ENCODE assay signal across 16 cellular contexts in genomic region chr19:39385629-39386411, GRCh38. TPM values are rescaled to one million over a fixed set of nuclear protein-coding genes. Genes with fewer than 3 reads are reported as not detected.
DNase-seq lines count a peak whose midpoint lies in the region; ATAC-seq and TF ChIP-seq lines count a peak whose summit lies in the region.
"Had no signal": no experiment of that assay in that cellular context is flagged by ENCODE, and none has a peak within 500 bp of the region (broad histone marks: within the 10 kb centered on the region; RNA-seq: fewer than 3 reads in every experiment).

No MANE protein-coding gene starts in this region.

- no peaks in the 10 kb centered on the region for H3K27me3 ChIP-seq in mesendoderm (ENCODE audit: insufficient read depth, low read length, poor library complexity)

- H3K18ac ChIP-seq in mesendoderm (ENCODE audit: low read length): no peak overlapping the region

- peaks cover 22 to 28% of the 10 kb centered on the region in 2 donors for H3K4me1 Mint-ChIP-seq in natural killer cell treated with Interleukin-12 subunit alpha and Interleukin-12 subunit beta and Interleukin-15 and Interleukin-18, amount 100 ng/mL, for 72 hours (ENCODE audit: low read depth in 2 of 2)
- H3K4me1 Mint-ChIP-seq in natural killer cell: peaks cover 7 to 30% of the 10 kb centered on the region in 2 donors
- peaks cover 14% of the 10 kb centered on the region for H3K4me1 Mint-ChIP-seq in activated CD4-positive, alpha-beta memory T cell treated with anti-CD3 and anti-CD28 coated beads for 36 hours (ENCODE audit: low read depth)

- CTCF ChIA-PET in activated CD4-positive, alpha-beta memory T cell treated with anti-CD3 and anti-CD28 coated beads for 36 hours (lab: Charles Lee): no interaction called here

- no peak for ATAC-seq in natural killer cell treated with Interleukin-12 subunit alpha and Interleukin-12 subunit beta and Interleukin-15 and Interleukin-18, amount 100 ng/mL, for 72 hours
- ATAC-seq in natural killer cell (no peak), esophagus mucosa (no peak), GM21515 (IDR thresholded peaks at IDR 0.05; ENCODE audit: unreplicated experiment) (no peak), HG03159 (IDR thresholded peaks at IDR 0.05; ENCODE audit: unreplicated experiment) (no peak)

- no peak overlapping the region for H4K5ac ChIP-seq in mesendoderm (ENCODE audit: low read length)

- no peak overlapping the region for H3K56ac ChIP-seq in mesendoderm (ENCODE audit: low read length)

- no peaks in the 10 kb centered on the region for H3K27me3 Mint-ChIP-seq in natural killer cell treated with Interleukin-12 subunit alpha and Interleukin-12 subunit beta and Interleukin-15 and Interleukin-18, amount 100 ng/mL, for 72 hours
- H3K27me3 Mint-ChIP-seq in natural killer cell (ENCODE audit: low read depth in 2 of 2): no peaks in the 10 kb centered on the region
- H3K27me3 Mint-ChIP-seq in activated CD4-positive, alpha-beta memory T cell treated with anti-CD3 and anti-CD28 coated beads for 36 hours: no peaks in the 10 kb centered on the region

- H3K36me3 ChIP-seq in mesendoderm (ENCODE audit: control insufficient read depth, insufficient read depth, low read length): peaks cover 11% of the 10 kb centered on the region

- no peak overlapping the region for H2BK15ac ChIP-seq in mesendoderm (replicated peaks; ENCODE audit: low read depth)

- DNase-seq in natural killer cell treated with Interleukin-12 subunit alpha and Interleukin-12 subunit beta and Interleukin-15 and Interleukin-18, amount 100 ng/mL, for 72 hours (ENCODE audit: low spot score): no peak
- DNase-seq in natural killer cell (no peak), mesendoderm (peak; percentile 50), DMS79 (lab: John Stamatoyannopoulos, UW) (no peak)
- DNase-seq in activated CD4-positive, alpha-beta memory T cell treated with anti-CD3 and anti-CD28 coated beads for 36 hours: no peak
- DNase-seq: activated T-cell treated with anti-CD3 and anti-CD28 coated beads, Interleukin-2, amount 50 U/mL, for 48 hours; AML-193; DND-41; foreskin melanocyte; NCI-H1930; NCI-H69 had no signal

- no peak overlapping the region for H4K8ac ChIP-seq in mesendoderm (ENCODE audit: low read depth, low read length)

- POLR2A ChIA-PET in activated CD4-positive, alpha-beta memory T cell treated with anti-CD3 and anti-CD28 coated beads for 36 hours (lab: Charles Lee): no interaction called here

- peak overlapping the region; percentile 36 to 54 for H3K27ac Mint-ChIP-seq in natural killer cell treated with Interleukin-12 subunit alpha and Interleukin-12 subunit beta and Interleukin-15 and Interleukin-18, amount 100 ng/mL, for 72 hours
- peak overlapping the region in 1 of 2 donors; percentile 65 for H3K27ac Mint-ChIP-seq in natural killer cell
- peak overlapping the region; percentile 13 for H3K27ac Mint-ChIP-seq in activated CD4-positive, alpha-beta memory T cell treated with anti-CD3 and anti-CD28 coated beads for 36 hours

- no peak overlapping the region for H2BK5ac ChIP-seq in mesendoderm (ENCODE audit: low read length)

- TF ChIP-seq CTCF in natural killer cell (IDR thresholded peaks at IDR 0.05): no peak

- no peak overlapping the region for H3K4me3 ChIP-seq in mesendoderm (ENCODE audit: low read length)
- H3K4me3 ChIP-seq: lung had no signal

- H2AK5ac ChIP-seq in mesendoderm (ENCODE audit: low read length): no peak overlapping the region

- no peak overlapping the region for H3K23ac ChIP-seq in mesendoderm (ENCODE audit: low read length)

- no peak overlapping the region for H3K4me3 Mint-ChIP-seq in natural killer cell treated with Interleukin-12 subunit alpha and Interleukin-12 subunit beta and Interleukin-15 and Interleukin-18, amount 100 ng/mL, for 72 hours
- H3K4me3 Mint-ChIP-seq in natural killer cell: no peak overlapping the region
- no peak overlapping the region for H3K4me3 Mint-ChIP-seq in activated CD4-positive, alpha-beta memory T cell treated with anti-CD3 and anti-CD28 coated beads for 36 hours

- no peak overlapping the region for H3K4me2 ChIP-seq in mesendoderm (ENCODE audit: low read length)

- peaks cover 4% of the 10 kb centered on the region for H3K79me2 ChIP-seq in mesendoderm (ENCODE audit: control insufficient read depth, insufficient read depth, low read length)
- H3K79me2 ChIP-seq: parathyroid adenoma had no signal

- H3K27ac ChIP-seq in mesendoderm (ENCODE audit: low read depth, low read length): no peak overlapping the region
- H3K27ac ChIP-seq: parathyroid adenoma had no signal

- H3K36me3 Mint-ChIP-seq in natural killer cell treated with Interleukin-12 subunit alpha and Interleukin-12 subunit beta and Interleukin-15 and Interleukin-18, amount 100 ng/mL, for 72 hours: peaks cover 20% of the 10 kb centered on the region
- peaks cover 8% of the 10 kb centered on the region for H3K36me3 Mint-ChIP-seq in natural killer cell
- peaks cover 33% of the 10 kb centered on the region for H3K36me3 Mint-ChIP-seq in activated CD4-positive, alpha-beta memory T cell treated with anti-CD3 and anti-CD28 coated beads for 36 hours

- intact Hi-C loops in natural killer cell (cut with micrococcal nuclease): no loop called here
- intact Hi-C loops in activated CD4-positive, alpha-beta memory T cell treated with anti-CD3 and anti-CD28 coated beads for 36 hours (cut with micrococcal nuclease): no loop called here

- WGBS in mesendoderm (ENCODE audit: extremely low coverage, insufficient coverage, low lambda C conversion rate): no CpG with 5 or more reads among the region's 20 CpGs

- peaks cover 5% of the 10 kb centered on the region for H3K79me1 ChIP-seq in mesendoderm (ENCODE audit: low read length)

- no peaks in the 10 kb centered on the region for H3K4me1 ChIP-seq in mesendoderm (ENCODE audit: control insufficient read depth, low read depth, low read length)

- no peak overlapping the region for H3K9ac ChIP-seq in mesendoderm (ENCODE audit: low read length)
- H3K9ac ChIP-seq: parathyroid adenoma had no signal

- H2BK120ac ChIP-seq in mesendoderm (ENCODE audit: low read depth, low read length): no peak overlapping the region

- H3K9me3 Mint-ChIP-seq in natural killer cell treated with Interleukin-12 subunit alpha and Interleukin-12 subunit beta and Interleukin-15 and Interleukin-18, amount 100 ng/mL, for 72 hours: no peaks in the 10 kb centered on the region
- H3K9me3 Mint-ChIP-seq in natural killer cell: no peaks in the 10 kb centered on the region
- H3K9me3 Mint-ChIP-seq in activated CD4-positive, alpha-beta memory T cell treated with anti-CD3 and anti-CD28 coated beads for 36 hours: no peaks in the 10 kb centered on the region

- no peak overlapping the region for H3K4ac ChIP-seq in mesendoderm (ENCODE audit: low read depth, low read length)

RNA-seq across cellular contexts. Expression of gene PAF1, which starts 5.1 kb away (rescaled TPM):
- 10 to 100 TPM; 38.1 to 39.2 TPM for total RNA-seq in natural killer cell treated with Interleukin-12 subunit alpha and Interleukin-12 subunit beta and Interleukin-15 and Interleukin-18, amount 100 ng/mL, for 72 hours
- total RNA-seq in natural killer cell: 10 to 100 TPM; 54.3 to 80.9 (median 68.3) TPM
- 10 to 100 TPM; 41.6 to 43.8 TPM for total RNA-seq in activated CD4-positive, alpha-beta memory T cell treated with anti-CD3 and anti-CD28 coated beads for 36 hours
- 36.9 TPM for polyA plus RNA-seq in mesendoderm (2013, experiment 1 of 2)
- polyA plus RNA-seq in mesendoderm (2013, experiment 2 of 2): 36.2 TPM
- 29.5 TPM for total RNA-seq in esophagus mucosa

RNA-seq across cellular contexts. Expression of gene MED29, which starts 5.4 kb away (rescaled TPM):
- 10 to 100 TPM; 22.2 to 35.2 TPM for total RNA-seq in natural killer cell treated with Interleukin-12 subunit alpha and Interleukin-12 subunit beta and Interleukin-15 and Interleukin-18, amount 100 ng/mL, for 72 hours
- total RNA-seq in natural killer cell (10 to 100 TPM; 37.5 to 49.1 (median 45.9) TPM), esophagus mucosa (21.4 TPM)
- total RNA-seq in activated CD4-positive, alpha-beta memory T cell treated with anti-CD3 and anti-CD28 coated beads for 36 hours: 10 to 100 TPM; 22.2 to 26.9 TPM
- polyA plus RNA-seq in mesendoderm (2013, experiment 1 of 2): 29.0 TPM
- 27.7 TPM for polyA plus RNA-seq in mesendoderm (2013, experiment 2 of 2)

RNA-seq across cellular contexts. Expression of gene ZFP36, which starts 20.8 kb away (rescaled TPM):
- 10 to 100 TPM; 11.2 to 27.8 TPM for total RNA-seq in natural killer cell treated with Interleukin-12 subunit alpha and Interleukin-12 subunit beta and Interleukin-15 and Interleukin-18, amount 100 ng/mL, for 72 hours
- total RNA-seq in natural killer cell: 1,000 to 10,000 TPM; 1,232 to 2,074 (median 1,769) TPM
- 100 to 1,000 TPM; 104 to 118 TPM for total RNA-seq in activated CD4-positive, alpha-beta memory T cell treated with anti-CD3 and anti-CD28 coated beads for 36 hours
- polyA plus RNA-seq in mesendoderm (2013, experiment 1 of 2): 13.9 TPM
- polyA plus RNA-seq in mesendoderm (2013, experiment 2 of 2): 13.7 TPM
- 141 TPM for total RNA-seq in esophagus mucosa

RNA-seq across cellular contexts. Expression of gene PLEKHG2, which starts 26.6 kb away (rescaled TPM):
- 10 to 100 TPM; 30.8 to 68.1 TPM for total RNA-seq in natural killer cell treated with Interleukin-12 subunit alpha and Interleukin-12 subunit beta and Interleukin-15 and Interleukin-18, amount 100 ng/mL, for 72 hours
- total RNA-seq in natural killer cell (100 to 1,000 TPM in 1 of 3 donors, 10 to 100 TPM in 2; 70.2 to 129 (median 80.7) TPM), esophagus mucosa (12.8 TPM)
- total RNA-seq in activated CD4-positive, alpha-beta memory T cell treated with anti-CD3 and anti-CD28 coated beads for 36 hours: 10 to 100 TPM; 74.9 to 80.6 TPM
- 52.8 TPM for polyA plus RNA-seq in mesendoderm (2013, experiment 1 of 2)
- polyA plus RNA-seq in mesendoderm (2013, experiment 2 of 2): 49.8 TPM

RNA-seq across cellular contexts. Expression of gene SAMD4B, which starts 43.6 kb away (rescaled TPM):
- total RNA-seq in natural killer cell treated with Interleukin-12 subunit alpha and Interleukin-12 subunit beta and Interleukin-15 and Interleukin-18, amount 100 ng/mL, for 72 hours: 10 to 100 TPM; 81.4 to 95.5 TPM
- total RNA-seq in natural killer cell (10 to 100 TPM; 67.8 to 80.8 (median 78.9) TPM), esophagus mucosa (53.3 TPM)
- 10 to 100 TPM; 49.4 to 51.3 TPM for total RNA-seq in activated CD4-positive, alpha-beta memory T cell treated with anti-CD3 and anti-CD28 coated beads for 36 hours
- polyA plus RNA-seq in mesendoderm (2013, experiment 1 of 2): 141 TPM
- 143 TPM for polyA plus RNA-seq in mesendoderm (2013, experiment 2 of 2)
